8 cellular contexts compared by ENCODE assay signal in the genomic region with DNA sequence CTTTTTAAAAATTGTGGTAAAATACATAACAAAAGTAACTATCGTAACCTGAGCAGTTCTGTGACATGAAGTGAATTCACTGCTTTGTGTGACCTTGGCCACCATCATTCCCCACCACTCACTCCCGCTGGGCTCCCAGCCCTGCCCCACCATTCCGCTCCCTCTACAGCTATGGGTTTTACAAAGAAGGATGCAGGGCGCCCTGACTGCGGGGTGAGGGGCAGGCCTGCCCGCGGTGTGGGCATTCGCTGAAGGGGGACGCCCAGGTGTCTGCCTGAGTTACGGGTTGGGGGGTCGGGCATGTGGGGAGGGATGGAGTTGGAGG. TPM values are rescaled to one million over a fixed set of nuclear protein-coding genes. Genes with fewer than 3 reads are reported as not detected.
DNase-seq lines count a peak whose midpoint lies in the region; ATAC-seq and TF ChIP-seq lines count a peak whose summit lies in the region.

A gene with protein sequence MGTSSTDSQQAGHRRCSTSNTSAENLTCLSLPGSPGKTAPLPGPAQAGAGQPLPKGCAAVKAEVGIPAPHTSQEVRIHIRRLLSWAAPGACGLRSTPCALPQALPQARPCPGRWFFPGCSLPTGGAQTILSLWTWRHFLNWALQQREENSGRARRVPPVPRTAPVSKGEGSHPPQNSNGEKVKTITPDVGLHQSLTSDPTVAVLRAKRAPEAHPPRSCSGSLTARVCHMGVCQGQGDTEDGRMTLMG (minus strand): TSS at position 38 of the 325 bp plus-strand sequence. CDS start 335 bp downstream, outside the sequence.

- ATAC-seq in GM21717 (IDR thresholded peaks at IDR 0.05; ENCODE audit: unreplicated experiment) (peak; percentile 4), psoas muscle (peak in 2 of 4 donors; percentile 1 to 2), GM18502 (IDR thresholded peaks at IDR 0.05; ENCODE audit: poor library complexity, unreplicated experiment) (no peak)

- H3K4me1 ChIP-seq in esophagus squamous epithelium (peaks cover 8 to 40% (median 16%) of the 10 kb centered on the region in 3 donors), psoas muscle (peaks cover 12% of the 10 kb centered on the region)

- H3K27me3 ChIP-seq in esophagus squamous epithelium (no peaks in the 10 kb centered on the region), psoas muscle (ENCODE audit: insufficient read depth in 3 of 3, low read length in 2 of 3) (no peaks in the 10 kb centered on the region)

- intact Hi-C loops in esophagus squamous epithelium (cut with DNase I): no loop called here
- intact Hi-C loops in psoas muscle (cut with DNase I): loop anchor here in 1 of 2 donors (10.0 kb wide), 1 partner anchor 63 kb away; no protein-coding TSS in a partner anchor

- DNase-seq in RWPE1 (ENCODE audit: low spot score): no peak
- no peak for DNase-seq in esophagus squamous epithelium (lab: John Stamatoyannopoulos, UW)
- DNase-seq in psoas muscle: no peak
- DNase-seq in DMS79 (lab: John Stamatoyannopoulos, UW): no peak
- DNase-seq in activated gamma-delta T cell treated with Interleukin-2 at 50 U/mL for 16 hours: no peak
- no peak for DNase-seq in mucosa of gallbladder (ENCODE audit: low spot score)

- H3K36me3 ChIP-seq in esophagus squamous epithelium (peaks cover 15 to 45% (median 19%) of the 10 kb centered on the region in 3 donors), psoas muscle (ENCODE audit: insufficient read depth in 1 of 2, low read depth in 1 of 2) (peaks cover 0 to 28% of the 10 kb centered on the region in 2 donors)

- CTCF ChIA-PET in RWPE1 (lab: Yijun Ruan, JAX): no interaction called here

- H3K9me3 ChIP-seq in esophagus squamous epithelium (no peaks in the 10 kb centered on the region), psoas muscle (no peaks in the 10 kb centered on the region)

- peak within 1 kb of the TSS; percentile 91 for H3K27ac ChIP-seq in RWPE1
- peak within 1 kb of the TSS; percentile 95 to 99 (median 98) for H3K27ac ChIP-seq in esophagus squamous epithelium
- peak within 1 kb of the TSS; percentile 92 for H3K27ac ChIP-seq in psoas muscle

- WGBS in esophagus squamous epithelium, 2 donors: 20 to 38% methylated on average over 5 to 8 of the region's 11 CpGs
- 12 to 18% (median 15%) methylated on average over 10 to 11 of the region's 11 CpGs for WGBS in psoas muscle, 3 donors

- H3K4me3 ChIP-seq in esophagus squamous epithelium (peak within 1 kb of the TSS; percentile 53 to 82 (median 72)), psoas muscle (peak within 1 kb of the TSS; percentile 73)

- TF ChIP-seq CTCF in RWPE1 (conservative IDR thresholded peaks at IDR 0.05; ENCODE audit: low read depth) (no peak), esophagus squamous epithelium (IDR thresholded peaks at IDR 0.05) (no peak), psoas muscle (IDR thresholded peaks at IDR 0.05) (no peak)

- no peak for TF ChIP-seq POLR2A in esophagus squamous epithelium (IDR thresholded peaks at IDR 0.05)

- POLR2A ChIA-PET in RWPE1 (lab: Yijun Ruan, JAX; ENCODE audit: low non-redundant PET): interaction anchor here (1.7 kb wide), 1 partner anchor 11 kb away, joined by 6 read pairs; a partner anchor contains a TSS

RNA-seq across cellular contexts. Expression of the gene that starts here (rescaled TPM):
- total RNA-seq in esophagus squamous epithelium: under 1 TPM in 1 of 4 donors, not detected in 3; 0.76 TPM
- total RNA-seq in psoas muscle: under 1 TPM in 1 of 4 donors, not detected in 3; 0.22 TPM
- under 1 TPM; 0.16 to 0.32 (median 0.17) TPM for polyA plus RNA-seq in psoas muscle
- 1.8 TPM for total RNA-seq in mucosa of gallbladder
